Comparison of ENCODE assay signal across 8 cellular contexts in the genomic region with DNA sequence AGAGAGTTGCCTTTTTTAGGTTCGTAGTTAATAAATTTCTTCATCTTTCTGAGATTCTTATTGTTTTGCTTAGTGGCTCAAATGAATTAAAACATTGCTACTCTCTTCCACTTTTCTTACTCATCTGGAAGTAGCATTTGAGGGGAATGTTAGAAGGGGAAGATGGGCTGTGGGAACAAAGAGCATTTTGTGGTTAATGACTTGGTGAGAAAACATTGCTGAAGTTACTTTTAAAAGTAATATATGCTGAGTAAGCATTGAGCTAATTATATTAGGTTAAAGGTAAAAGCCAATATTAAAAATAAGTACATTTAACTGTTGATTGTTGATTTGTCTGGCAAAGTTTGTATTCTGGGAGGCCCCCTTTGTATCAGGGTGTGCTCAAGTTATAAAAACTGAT. TPM values are rescaled to one million over a fixed set of nuclear protein-coding genes. Genes with fewer than 3 reads are reported as not detected.
DNase-seq lines count a peak whose midpoint lies in the region; ATAC-seq, FAIRE-seq and TF ChIP-seq lines count a peak whose summit lies in the region.
"Had no signal": no experiment of that assay in that cellular context is flagged by ENCODE, and none has a peak within 500 bp of the region (broad histone marks: within the 10 kb centered on the region; RNA-seq: fewer than 3 reads in every experiment).

No MANE protein-coding gene starts in this region.

- peaks cover 19% of the 10 kb centered on the region for H3K4me1 ChIP-seq in SJCRH30

- DNase-seq in EL: peak; percentile 56
- DNase-seq in NB4 (ENCODE audit: low read depth): peak; percentile 50
- peak; percentile 20 for DNase-seq in bronchial epithelial cell (ENCODE audit: low read depth)
- DNase-seq in neural crest cell (ENCODE audit: low read depth, low spot score): no peak
- DNase-seq in SJCRH30: no peak
- no peak for DNase-seq in stimulated activated CD4-positive, alpha-beta T cell treated with anti-CD3 and anti-CD28 coated beads, Interleukin-2, amount 100 ng/mL, for 48 hours

- H3K27ac ChIP-seq in SJCRH30: no peak overlapping the region

- H3K36me3 Mint-ChIP-seq in neural crest cell (ENCODE audit: low read depth): peaks cover 3% of the 10 kb centered on the region

- no peak for FAIRE-seq in bronchial epithelial cell (lab: Jason Lieb, UNC)
- FAIRE-seq: endometrium had no signal

- H3K4me3 Mint-ChIP-seq in neural crest cell: peak overlapping the region; percentile 64

- H3K36me3 ChIP-seq in bronchial epithelial cell (ENCODE audit: control insufficient read depth, insufficient read depth, low read length) (no peaks in the 10 kb centered on the region), SJCRH30 (peaks cover 35% of the 10 kb centered on the region)

- no peaks in the 10 kb centered on the region for H3K9me3 Mint-ChIP-seq in neural crest cell

- no peak overlapping the region for H3K27ac Mint-ChIP-seq in neural crest cell (ENCODE audit: unreplicated experiment)

- H3K27me3 Mint-ChIP-seq in neural crest cell (ENCODE audit: low read depth): no peaks in the 10 kb centered on the region

- H3K4me3 ChIP-seq in NB4 (ENCODE audit: low read depth, low read length) (peak overlapping the region; percentile 37), bronchial epithelial cell (ENCODE audit: low read depth, low read length) (no peak overlapping the region), SJCRH30 (no peak overlapping the region)

- TF ChIP-seq CTCF in NB4 (IDR thresholded peaks at IDR 0.05; ENCODE audit: low read depth, low read length): no peak
- no peak for TF ChIP-seq CTCF in bronchial epithelial cell (IDR thresholded peaks at IDR 0.05; ENCODE audit: insufficient read depth, low read length, severe bottlenecking)
- no peak for TF ChIP-seq CTCF in neural crest cell (conservative IDR thresholded peaks at IDR 0.05)

- H3K27me3 ChIP-seq in bronchial epithelial cell (ENCODE audit: control insufficient read depth, insufficient read depth, low read length): no peaks in the 10 kb centered on the region
- no peaks in the 10 kb centered on the region for H3K27me3 ChIP-seq in SJCRH30

- no peaks in the 10 kb centered on the region for H3K9me3 ChIP-seq in SJCRH30 (replicated peaks)

- no peak for ATAC-seq in GM21390 (IDR thresholded peaks at IDR 0.05; ENCODE audit: unreplicated experiment)

- peaks cover 57% of the 10 kb centered on the region for H3K4me1 Mint-ChIP-seq in neural crest cell

- TF ChIP-seq POLR2A in NB4 (IDR thresholded peaks at IDR 0.05; ENCODE audit: extremely low read depth, insufficient read length): no peak

RNA-seq across cellular contexts. Expression of gene MORF4L1, which starts 5.7 kb away (rescaled TPM):
- total RNA-seq in bronchial epithelial cell (216 and 296 TPM in 2 replicates), neural crest cell (472 and 478 TPM in 2 replicates)
- total RNA-seq in SJCRH30 (2014; rRNA removed; shearing (Covaris generic)): 282 and 312 TPM in 2 replicates

Comparison
In these comparisons a context has a peak if more than half of its experiments do, and no peak if none do; other contexts are left out.
1. DNase-seq: peak in EL (single experiment), NB4 (single experiment) and bronchial epithelial cell (single experiment); none in neural crest cell (single experiment), SJCRH30 (0 of 2) and stimulated activated CD4-positive, alpha-beta T cell treated with anti-CD3 and anti-CD28 coated beads, Interleukin-2, amount 100 ng/mL, for 48 hours (0 of 2).